In the genomic region with DNA sequence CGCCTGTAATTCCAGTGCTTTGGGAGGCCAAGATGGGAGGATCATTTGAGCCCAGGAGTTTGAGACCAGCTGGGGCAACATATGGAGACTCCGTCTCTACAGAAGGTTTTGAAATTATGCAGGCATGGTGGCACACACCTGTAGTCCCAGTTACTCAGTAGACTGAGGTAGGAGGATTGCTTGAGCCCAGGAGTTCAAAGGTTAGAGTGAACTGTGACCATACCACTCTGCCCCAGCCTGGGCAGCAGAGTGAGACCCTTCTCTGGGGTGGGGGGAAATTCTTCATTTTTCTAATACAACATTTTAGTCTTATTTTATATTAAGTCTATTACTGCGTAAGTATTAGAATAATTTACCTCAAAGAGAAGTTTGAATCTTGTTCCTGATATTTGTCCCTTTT, we compare ENCODE assay signal across 19 cellular contexts. TPM values are rescaled to one million over a fixed set of nuclear protein-coding genes. Genes with fewer than 3 reads are reported as not detected.
"Had no signal": no experiment of that assay in that cellular context is flagged by ENCODE, and none has a peak within 500 bp of the region (broad histone marks: within the 10 kb centered on the region; RNA-seq: fewer than 3 reads in every experiment).

No MANE protein-coding gene starts in this region.

- ATAC-seq: body of pancreas, heart right ventricle, left lung had no signal

- DNase-seq: activated CD4-positive, CD25-positive, alpha-beta regulatory T cell treated with anti-CD3 and anti-CD28 coated beads, Interleukin-2, amount 50 U/mL, for 72 hours; activated CD8-positive, alpha-beta memory T cell treated with anti-CD3 and anti-CD28 coated beads, Interleukin-2, amount 50 U/mL, for 4 hours; activated naive CD8-positive, alpha-beta T cell treated with anti-CD3 and anti-CD28 coated beads, Interleukin-2, amount 10 ng/mL, durations not matched to agents 7 days and 5 days; body of pancreas; dermis blood vessel endothelial cell; effector memory CD4-positive, alpha-beta T cell; esophagus squamous epithelium; heart right ventricle; left lung; nephron progenitor cell; nucleus accumbens; spleen; stimulated activated CD4-positive, alpha-beta T cell treated with anti-CD3 and anti-CD28 coated beads, Interleukin-4, amount 100 ng/mL, for 4 hours; stimulated activated naive CD4-positive, alpha-beta T cell; substantia nigra; T-helper 9 cell; tibial artery had no signal

- H3K4me3 Mint-ChIP-seq: activated naive CD8-positive, alpha-beta T cell treated with anti-CD3 and anti-CD28 coated beads, Interleukin-2, amount 10 ng/mL, durations not matched to agents 7 days and 5 days; nephron progenitor cell had no signal

- H3K27ac Mint-ChIP-seq: activated naive CD8-positive, alpha-beta T cell treated with anti-CD3 and anti-CD28 coated beads, Interleukin-2, amount 10 ng/mL, durations not matched to agents 7 days and 5 days; nephron progenitor cell had no signal

- H3K27me3 Mint-ChIP-seq: activated naive CD8-positive, alpha-beta T cell treated with anti-CD3 and anti-CD28 coated beads, Interleukin-2, amount 10 ng/mL, durations not matched to agents 7 days and 5 days had no signal

- H3K4me1 Mint-ChIP-seq: nephron progenitor cell had no signal

RNA-seq across cellular contexts. Expression of a gene that starts 20.1 kb away (rescaled TPM):
- total RNA-seq: kidney epithelial cell, SK-MEL-5 had no signal
